Comparison of ENCODE assay signal across 10 cellular contexts in the genomic region with DNA sequence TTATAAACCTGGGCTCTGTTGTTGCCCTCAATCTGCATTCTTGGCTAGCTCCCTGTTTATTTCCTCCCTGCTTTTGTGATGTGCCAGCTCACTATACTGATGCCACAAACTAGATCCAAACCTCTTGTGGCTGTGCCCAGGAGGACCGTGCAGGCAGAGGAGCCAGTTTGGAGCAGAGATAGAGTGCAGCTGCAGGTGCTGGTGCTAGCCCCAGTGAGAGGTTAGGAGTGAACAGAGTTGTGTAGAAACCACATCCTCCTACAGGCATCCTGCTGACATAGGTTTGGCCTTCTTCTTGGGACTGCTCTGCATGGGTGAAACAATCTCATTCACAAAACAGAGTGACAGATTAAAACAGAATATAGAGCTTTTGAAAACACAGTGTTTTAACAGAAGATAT. TPM values are rescaled to one million over a fixed set of nuclear protein-coding genes. Genes with fewer than 3 reads are reported as not detected.
DNase-seq lines count a peak whose midpoint lies in the region; ATAC-seq, FAIRE-seq and TF ChIP-seq lines count a peak whose summit lies in the region.
"Had no signal": no experiment of that assay in that cellular context is flagged by ENCODE, and none has a peak within 500 bp of the region (broad histone marks: within the 10 kb centered on the region; RNA-seq: fewer than 3 reads in every experiment).

No MANE protein-coding gene starts in this region.

- WGBS in small intestine, 3 donors = 11 to 26% (median 24%) methylated on average over 1 of the region's 1 CpG
- WGBS in sigmoid colon, 2 donors = 11 to 36% methylated on average over 1 of the region's 1 CpG

- H3K36me3 Mint-ChIP-seq in activated CD4-positive, alpha-beta T cell treated with anti-CD3 and anti-CD28 coated beads for 36 hours (ENCODE audit: low read depth) = peaks cover 4% of the 10 kb centered on the region
- no peaks in the 10 kb centered on the region for H3K36me3 Mint-ChIP-seq in HFFc6 (ENCODE audit: low read depth)

- TF ChIP-seq CTCF in HFFc6 (IDR thresholded peaks at IDR 0.05) (no peak), sigmoid colon (IDR thresholded peaks at IDR 0.05) (no peak)

- H3K4me3 ChIP-seq in small intestine (ENCODE audit: low read depth in 1 of 2, low read length in 2 of 2) (no peak overlapping the region), sigmoid colon (no peak overlapping the region)

- no peaks in the 10 kb centered on the region for H3K27me3 Mint-ChIP-seq in activated CD4-positive, alpha-beta T cell treated with anti-CD3 and anti-CD28 coated beads for 36 hours
- peaks cover 2% of the 10 kb centered on the region for H3K27me3 Mint-ChIP-seq in HFFc6 (ENCODE audit: insufficient read depth)

- H3K9me3 ChIP-seq in small intestine (ENCODE audit: control insufficient read depth, low read depth) (no peaks in the 10 kb centered on the region), sigmoid colon (no peaks in the 10 kb centered on the region)

- no peak for TF ChIP-seq EP300 in sigmoid colon (IDR thresholded peaks at IDR 0.05)

- POLR2A ChIA-PET in activated CD4-positive, alpha-beta T cell treated with anti-CD3 and anti-CD28 coated beads for 36 hours (lab: Charles Lee) = no interaction called here

- H3K4me1 ChIP-seq in small intestine (ENCODE audit: control insufficient read depth in 2 of 2, insufficient read depth in 1 of 2, low read depth in 1 of 2, low read length in 1 of 2) = no peaks in the 10 kb centered on the region
- H3K4me1 ChIP-seq in sigmoid colon = no peaks in the 10 kb centered on the region
- H3K4me1 ChIP-seq: parathyroid adenoma had no signal

- peaks cover 70% of the 10 kb centered on the region for H3K4me1 Mint-ChIP-seq in activated CD4-positive, alpha-beta T cell treated with anti-CD3 and anti-CD28 coated beads for 36 hours
- H3K4me1 Mint-ChIP-seq in HFFc6 (ENCODE audit: low read depth) = peaks cover 5% of the 10 kb centered on the region; the same call in 1 of the 2 replicates

- peak; percentile 86 for ATAC-seq in GM19023 (IDR thresholded peaks at IDR 0.05; ENCODE audit: unreplicated experiment)
- peak; percentile 81 for ATAC-seq in HG02981 (IDR thresholded peaks at IDR 0.05; ENCODE audit: unreplicated experiment)
- ATAC-seq in activated CD4-positive, alpha-beta T cell treated with anti-CD3 and anti-CD28 coated beads for 36 hours = peak; percentile 94

- no peak overlapping the region for H3K4me3 Mint-ChIP-seq in activated CD4-positive, alpha-beta T cell treated with anti-CD3 and anti-CD28 coated beads for 36 hours
- H3K4me3 Mint-ChIP-seq in HFFc6 = no peak overlapping the region

- H3K27ac Mint-ChIP-seq in activated CD4-positive, alpha-beta T cell treated with anti-CD3 and anti-CD28 coated beads for 36 hours = peak overlapping the region; percentile 81
- H3K27ac Mint-ChIP-seq in HFFc6 = no peak overlapping the region

- peak; percentile 58 for DNase-seq in activated CD4-positive, alpha-beta T cell treated with anti-CD3 and anti-CD28 coated beads for 36 hours
- DNase-seq in small intestine = peak; percentile 51
- no peak for DNase-seq in HFFc6
- DNase-seq in NCI-H345 treated with DMSO at 0.1 percent for 48 hours (lab: John Stamatoyannopoulos, UW; ENCODE audit: unreplicated experiment) = no peak
- DNase-seq in NOMO-1 treated with dmso at 0.1 percent for 144 hours (lab: John Stamatoyannopoulos, UW; ENCODE audit: unreplicated experiment) = no peak
- DNase-seq in sigmoid colon = no peak

- no peak for FAIRE-seq in small intestine (lab: Jason Lieb, UNC)
- FAIRE-seq: colon had no signal

- intact Hi-C loops in activated CD4-positive, alpha-beta T cell treated with anti-CD3 and anti-CD28 coated beads for 36 hours (cut with DNase I, micrococcal nuclease) = loop anchor here (1.0 to 5.0 kb wide), 4 partner anchors 10 to 537 kb away; no protein-coding TSS in a partner anchor
- intact Hi-C loops in sigmoid colon (cut with DNase I) = loop anchor here (10.0 kb wide), 1 partner anchor 545 kb away; no protein-coding TSS in a partner anchor

- H3K36me3 ChIP-seq in small intestine (ENCODE audit: control insufficient read depth in 2 of 2, insufficient read depth in 2 of 2, low read length in 2 of 2) (no peaks in the 10 kb centered on the region), sigmoid colon (no peaks in the 10 kb centered on the region)

- H3K27ac ChIP-seq in small intestine (ENCODE audit: low read depth in 1 of 2, low read length in 1 of 2) (peak overlapping the region in 1 of 2 donors; percentile 28), sigmoid colon (no peak overlapping the region)
- H3K27ac ChIP-seq: parathyroid adenoma had no signal

- H3K27me3 ChIP-seq in small intestine (ENCODE audit: control insufficient read depth in 2 of 2, insufficient read depth in 2 of 2, low read length in 2 of 2) (no peaks in the 10 kb centered on the region), sigmoid colon (no peaks in the 10 kb centered on the region)

- no peaks in the 10 kb centered on the region for H3K9me3 Mint-ChIP-seq in activated CD4-positive, alpha-beta T cell treated with anti-CD3 and anti-CD28 coated beads for 36 hours (ENCODE audit: low read depth)
- no peaks in the 10 kb centered on the region for H3K9me3 Mint-ChIP-seq in HFFc6

- CTCF ChIA-PET in activated CD4-positive, alpha-beta T cell treated with anti-CD3 and anti-CD28 coated beads for 36 hours (lab: Charles Lee) = interaction anchor here (0.8 to 6.6 kb wide), 8 partner anchors 9 to 118 kb away, joined by 3 to 60 read pairs (median 4); no protein-coding TSS in a partner anchor

- no peak for TF ChIP-seq POLR2A in sigmoid colon (IDR thresholded peaks at IDR 0.05)

RNA-seq across cellular contexts. Expression of a gene that starts 25.7 kb away (rescaled TPM):
- total RNA-seq in activated CD4-positive, alpha-beta T cell treated with anti-CD3 and anti-CD28 coated beads for 36 hours = 1 to 10 TPM; 3.7 to 4.8 TPM
- under 1 TPM in 2 of 3 donors, not detected in 1; 0.18 to 0.54 TPM for polyA plus RNA-seq in small intestine
- total RNA-seq in HFFc6 (2021; fragmentation: NEBNext Ultra II Directional; extraction: Animal tissue kit (Norgen Biotek cat#: 25700)) = under 1 TPM; 0.31 to 0.70 (median 0.47) TPM
- under 1 TPM in 1 of 4 donors, not detected in 3; 0.49 TPM for total RNA-seq in sigmoid colon
- 10 to 100 TPM in 1 of 3 donors, 1 to 10 TPM in 1, not detected in 1; 3.0 to 18.1 TPM for polyA plus RNA-seq in sigmoid colon

Comparison
In these comparisons a context has a peak if more than half of its experiments do, and no peak if none do; other contexts are left out.
1. DNase-seq: peak in activated CD4-positive, alpha-beta T cell treated with anti-CD3 and anti-CD28 coated beads for 36 hours (single experiment) and small intestine (single experiment); none in HFFc6 (single experiment), NCI-H345 treated with DMSO at 0.1 percent for 48 hours (single experiment), NOMO-1 treated with dmso at 0.1 percent for 144 hours (single experiment) and sigmoid colon (single experiment).
2. Peak in every context shown above with its lines, with median percentiles within 50 percentile points of each other: ATAC-seq.